1 cellular context compared by ENCODE assay signal in genomic region chr2:11375689-11376027, GRCh38.
TF ChIP-seq lines count a peak whose summit lies in the region.

No MANE protein-coding gene starts in this region.

TF ChIP-seq in H1, 55 proteins besides CTCF, POLR2A, EP300 and RAD21 (continued from another document):
- no peak for TF ChIP-seq CHD7 (IDR thresholded peaks at IDR 0.05; ENCODE audit: insufficient replicate concordance, low read length)
- TF ChIP-seq BRCA1 (IDR thresholded peaks at IDR 0.05; ENCODE audit: low read depth, low read length) = no peak
- TF ChIP-seq KDM5A (IDR thresholded peaks at IDR 0.05; ENCODE audit: low read length) = no peak
- no peak for TF ChIP-seq JUND (IDR thresholded peaks at IDR 0.05; ENCODE audit: low read length)
- TF ChIP-seq SIRT6 (IDR thresholded peaks at IDR 0.05; ENCODE audit: low read length) = no peak
